In genomic region chr15:35151782-35152181, GRCh38 we compare ENCODE assay signal across 37 cellular contexts.
"Had no signal": no experiment of that assay in that cellular context is flagged by ENCODE, and none has a peak within 500 bp of the region (broad histone marks: within the 10 kb centered on the region; RNA-seq: fewer than 3 reads in every experiment).

No MANE protein-coding gene starts in this region.

- H3K27ac ChIP-seq: adrenal gland, body of pancreas, cardiac muscle cell, colonic mucosa, WERI-Rb-1 had no signal

- FAIRE-seq: endometrium, endothelial cell of umbilical vein, frontal cortex had no signal

- H3K4me3 Mint-ChIP-seq: activated B cell treated with CpG ODN at 0.5 μM for 24 hours; activated CD8-positive, alpha-beta T cell treated with anti-CD3 and anti-CD28 coated beads for 36 hours; activated naive CD4-positive, alpha-beta T cell treated with anti-CD3 and anti-CD28 coated beads for 36 hours; activated naive CD4-positive, alpha-beta T cell treated with anti-CD3 and anti-CD28 coated beads, Interleukin-2, amount 50 U/mL, for 24 hours; activated naive CD8-positive, alpha-beta T cell treated with anti-CD3 and anti-CD28 coated beads for 36 hours; activated naive CD8-positive, alpha-beta T cell treated with anti-CD3 and anti-CD28 coated beads, Interleukin-2, amount 50 U/mL, for 24 hours; activated T-cell treated with anti-CD3 and anti-CD28 coated beads, Interleukin-2, amount 50 U/mL, for 4 hours; activated T-helper 17 cell treated with anti-CD3 and anti-CD28 coated beads, Interleukin-2, amount 50 U/mL, for 72 hours; dendritic cell treated with granulocyte-macrophage colony-stimulating factor and Interleukin-4, amounts not matched to agents 40 ng/mL and 50 ng/mL, for 4 days; effector memory CD8-positive, alpha-beta T cell; T-helper 17 cell; T-helper 2 cell treated with Interferon-gamma antibody and Interleukin-4, amounts not matched to agents 5 μg/mL and 100 μg/mL, for 36 hours had no signal

- H3K36me3 ChIP-seq: adrenal gland, cardiac muscle cell, colonic mucosa, WERI-Rb-1 had no signal

- H3K27ac Mint-ChIP-seq: activated B cell treated with CpG ODN at 0.5 μM for 24 hours; activated CD8-positive, alpha-beta T cell treated with anti-CD3 and anti-CD28 coated beads for 36 hours; activated naive CD4-positive, alpha-beta T cell treated with anti-CD3 and anti-CD28 coated beads for 36 hours; activated naive CD4-positive, alpha-beta T cell treated with anti-CD3 and anti-CD28 coated beads, Interleukin-2, amount 50 U/mL, for 24 hours; activated naive CD8-positive, alpha-beta T cell treated with anti-CD3 and anti-CD28 coated beads for 36 hours; activated naive CD8-positive, alpha-beta T cell treated with anti-CD3 and anti-CD28 coated beads, Interleukin-2, amount 50 U/mL, for 24 hours; activated T-helper 17 cell treated with anti-CD3 and anti-CD28 coated beads, Interleukin-2, amount 50 U/mL, for 72 hours; dendritic cell treated with granulocyte-macrophage colony-stimulating factor and Interleukin-4, amounts not matched to agents 40 ng/mL and 50 ng/mL, for 4 days; effector memory CD8-positive, alpha-beta T cell; T-helper 17 cell; T-helper 2 cell treated with Interferon-gamma antibody and Interleukin-4, amounts not matched to agents 5 μg/mL and 100 μg/mL, for 36 hours had no signal

- H3K9me3 Mint-ChIP-seq: activated B cell treated with CpG ODN at 0.5 μM for 24 hours; activated CD8-positive, alpha-beta T cell treated with anti-CD3 and anti-CD28 coated beads for 36 hours; activated naive CD4-positive, alpha-beta T cell treated with anti-CD3 and anti-CD28 coated beads for 36 hours; activated naive CD4-positive, alpha-beta T cell treated with anti-CD3 and anti-CD28 coated beads, Interleukin-2, amount 50 U/mL, for 24 hours; activated naive CD8-positive, alpha-beta T cell treated with anti-CD3 and anti-CD28 coated beads for 36 hours; activated naive CD8-positive, alpha-beta T cell treated with anti-CD3 and anti-CD28 coated beads, Interleukin-2, amount 50 U/mL, for 24 hours; activated T-cell treated with anti-CD3 and anti-CD28 coated beads, Interleukin-2, amount 50 U/mL, for 4 hours; activated T-helper 17 cell treated with anti-CD3 and anti-CD28 coated beads, Interleukin-2, amount 50 U/mL, for 72 hours; dendritic cell treated with granulocyte-macrophage colony-stimulating factor and Interleukin-4, amounts not matched to agents 40 ng/mL and 50 ng/mL, for 4 days; effector memory CD8-positive, alpha-beta T cell; T-helper 2 cell treated with Interferon-gamma antibody and Interleukin-4, amounts not matched to agents 5 μg/mL and 100 μg/mL, for 36 hours had no signal

- DNase-seq: activated B cell treated with CpG ODN at 0.5 μM for 24 hours; activated CD4-positive, alpha-beta T cell treated with anti-CD3 and anti-CD28 coated beads for 48 hours; activated CD4-positive, alpha-beta T cell treated with anti-CD3 and anti-CD28 coated beads, Interleukin-2, amount 50 U/mL, for 1 hour; activated CD4-positive, alpha-beta T cell treated with anti-CD3 and anti-CD28 coated beads, Interleukin-2, amount 50 U/mL, for 48 hours; activated CD8-positive, alpha-beta memory T cell treated with anti-CD3 and anti-CD28 coated beads for 24 hours; activated CD8-positive, alpha-beta T cell treated with anti-CD3 and anti-CD28 coated beads for 36 hours; activated effector memory CD4-positive, alpha-beta T cell treated with Interleukin-2 at 50 U/mL for 16 hours; activated gamma-delta T cell treated with Interleukin-2 at 50 U/mL for 16 hours; activated naive CD4-positive, alpha-beta T cell treated with anti-CD3 and anti-CD28 coated beads for 36 hours; activated naive CD8-positive, alpha-beta T cell treated with anti-CD3 and anti-CD28 coated beads for 36 hours; activated naive CD8-positive, alpha-beta T cell treated with anti-CD3 and anti-CD28 coated beads, Interleukin-2, amount 50 U/mL, for 24 hours; activated T-cell treated with anti-CD3 and anti-CD28 coated beads, Interleukin-2, amount 50 U/mL, for 4 hours; adrenal gland; amygdala; aorta; body of pancreas; central memory CD4-positive, alpha-beta T cell; cerebellar nuclear complex; colonic mucosa; effector CD4-positive, alpha-beta T cell; effector memory CD8-positive, alpha-beta T cell; foreskin fibroblast; head of caudate nucleus; T-helper 1 cell; T-helper 17 cell; T1000; WERI-Rb-1 had no signal

- H3K27me3 ChIP-seq: adrenal gland, body of pancreas, cardiac muscle cell, colonic mucosa had no signal

- H3K4me1 Mint-ChIP-seq: activated B cell treated with CpG ODN at 0.5 μM for 24 hours; activated naive CD4-positive, alpha-beta T cell treated with anti-CD3 and anti-CD28 coated beads, Interleukin-2, amount 50 U/mL, for 24 hours; activated naive CD8-positive, alpha-beta T cell treated with anti-CD3 and anti-CD28 coated beads for 36 hours; activated naive CD8-positive, alpha-beta T cell treated with anti-CD3 and anti-CD28 coated beads, Interleukin-2, amount 50 U/mL, for 24 hours; activated T-helper 17 cell treated with anti-CD3 and anti-CD28 coated beads, Interleukin-2, amount 50 U/mL, for 72 hours; T-helper 17 cell had no signal

- ATAC-seq: activated CD4-positive, CD25-positive, alpha-beta regulatory T cell treated with anti-CD3 and anti-CD28 coated beads, Interleukin-2, amount 50 U/mL, for 24 hours; activated CD8-positive, alpha-beta T cell treated with anti-CD3 and anti-CD28 coated beads for 36 hours; activated naive CD8-positive, alpha-beta T cell treated with anti-CD3 and anti-CD28 coated beads, Interleukin-2, amount 50 U/mL, for 24 hours; activated T-cell treated with anti-CD3 and anti-CD28 coated beads, Interleukin-2, amount 50 U/mL, for 4 hours; activated T-helper 17 cell treated with anti-CD3 and anti-CD28 coated beads, Interleukin-2, amount 50 U/mL, for 72 hours; body of pancreas; effector memory CD8-positive, alpha-beta T cell; esophagus mucosa; T-helper 17 cell had no signal

- H3K4me3 ChIP-seq: adrenal gland, body of pancreas, cardiac muscle cell, colonic mucosa had no signal

- H3K9me3 ChIP-seq: adrenal gland, body of pancreas, colonic mucosa had no signal

- H3K36me3 Mint-ChIP-seq: activated naive CD4-positive, alpha-beta T cell treated with anti-CD3 and anti-CD28 coated beads, Interleukin-2, amount 50 U/mL, for 24 hours; activated naive CD8-positive, alpha-beta T cell treated with anti-CD3 and anti-CD28 coated beads for 36 hours had no signal

- H3K27me3 Mint-ChIP-seq: activated CD8-positive, alpha-beta T cell treated with anti-CD3 and anti-CD28 coated beads for 36 hours; activated naive CD8-positive, alpha-beta T cell treated with anti-CD3 and anti-CD28 coated beads for 36 hours; dendritic cell treated with granulocyte-macrophage colony-stimulating factor and Interleukin-4, amounts not matched to agents 40 ng/mL and 50 ng/mL, for 4 days had no signal

- H3K4me1 ChIP-seq: adrenal gland, body of pancreas, colonic mucosa had no signal
